In genomic region chr19:50465000-50465399, GRCh38 we compare ENCODE assay signal across 24 cellular contexts. TPM values are rescaled to one million over a fixed set of nuclear protein-coding genes. Genes with fewer than 3 reads are reported as not detected.
DNase-seq lines count a peak whose midpoint lies in the region; ATAC-seq and TF ChIP-seq lines count a peak whose summit lies in the region.
"Had no signal": no experiment of that assay in that cellular context is flagged by ENCODE, and none has a peak within 500 bp of the region (broad histone marks: within the 10 kb centered on the region; RNA-seq: fewer than 3 reads in every experiment).

No MANE protein-coding gene starts in this region.

- CTCF ChIA-PET in Caco-2 (lab: Charles Lee): interaction anchor here (1.0 to 2.9 kb wide), 2 partner anchors 96 to 108 kb away, joined by 4 to 18 read pairs; no protein-coding TSS in a partner anchor

- H3K27ac Mint-ChIP-seq in Caco-2 (ENCODE audit: unreplicated experiment) (peak overlapping the region; percentile 19), progenitor cell of endocrine pancreas (peak overlapping the region; percentile 52)
- H3K27ac Mint-ChIP-seq: CD8-positive, alpha-beta T cell had no signal

- BruUV-seq in Caco-2 (replicated peaks; lab: Mats Ljungman, UMichigan): no TSS peak

- no peak overlapping the region for H3K4me3 Mint-ChIP-seq in Caco-2 (ENCODE audit: unreplicated experiment)
- no peak overlapping the region for H3K4me3 Mint-ChIP-seq in progenitor cell of endocrine pancreas (ENCODE audit: low read depth)
- H3K4me3 Mint-ChIP-seq: CD8-positive, alpha-beta T cell; H9 had no signal

- no peaks in the 10 kb centered on the region for H3K36me3 ChIP-seq in Caco-2 (ENCODE audit: control insufficient read depth, insufficient read depth, low read length)
- H3K36me3 ChIP-seq in mucosa of descending colon (ENCODE audit: low read depth): no peaks in the 10 kb centered on the region
- H3K36me3 ChIP-seq: MG63, SJSA1 had no signal

- H3K4me1 ChIP-seq in Caco-2 (peaks cover 24% of the 10 kb centered on the region), mucosa of descending colon (ENCODE audit: low read depth) (no peaks in the 10 kb centered on the region)
- H3K4me1 ChIP-seq: SJSA1 had no signal

- H3K4me3 ChIP-seq in Caco-2 (ENCODE audit: low read depth, low read length): no peak overlapping the region
- H3K4me3 ChIP-seq in mucosa of descending colon: no peak overlapping the region
- H3K4me3 ChIP-seq: K562, MG63, SJSA1 had no signal

- ATAC-seq in left lobe of liver (peak; percentile 65), mucosa of descending colon (no peak)
- ATAC-seq: CD8-positive, alpha-beta T cell; K562; Right ventricle myocardium inferior had no signal

- H3K9me3 Mint-ChIP-seq in Caco-2 (ENCODE audit: unreplicated experiment) (no peaks in the 10 kb centered on the region), progenitor cell of endocrine pancreas (ENCODE audit: low read depth) (no peaks in the 10 kb centered on the region)
- H3K9me3 Mint-ChIP-seq: CD8-positive, alpha-beta T cell; H9 had no signal

- DNase-seq in Caco-2 (no peak), left lobe of liver (ENCODE audit: low spot score) (no peak), progenitor cell of endocrine pancreas (ENCODE audit: low spot score, unreplicated experiment) (no peak), mucosa of descending colon (no peak), medulla oblongata (ENCODE audit: extremely low spot score) (no peak)
- no peak for DNase-seq in activated CD4-positive, alpha-beta T cell treated with anti-CD3 and anti-CD28 coated beads, Interleukin-2, amount 50 U/mL, for 1 hour
- DNase-seq: ACHN; C1 segment of cervical spinal cord; Calu3; CD8-positive, alpha-beta T cell; DMS153; H9; MG63; NCI-H1092; NCI-H1436; NCI-H187 treated with DMSO at 0.1 percent for 48 hours; NCI-H2107; NCI-H446 treated with DMSO at 0.1 percent for 48 hours; NCI-H526 treated with DMSO at 0.1 percent for 48 hours had no signal

- H3K4me1 Mint-ChIP-seq in Caco-2 (ENCODE audit: low read depth, unreplicated experiment) (peaks cover 7% of the 10 kb centered on the region), progenitor cell of endocrine pancreas (ENCODE audit: low read depth) (peaks cover 4% of the 10 kb centered on the region)

- no peaks in the 10 kb centered on the region for H3K36me3 Mint-ChIP-seq in Caco-2 (ENCODE audit: insufficient read depth, unreplicated experiment)
- H3K36me3 Mint-ChIP-seq in progenitor cell of endocrine pancreas (ENCODE audit: insufficient read depth): no peaks in the 10 kb centered on the region
- H3K36me3 Mint-ChIP-seq: CD8-positive, alpha-beta T cell had no signal

- no peaks in the 10 kb centered on the region for H3K9me3 ChIP-seq in Caco-2
- H3K9me3 ChIP-seq in mucosa of descending colon: no peaks in the 10 kb centered on the region
- H3K9me3 ChIP-seq: MG63, SJSA1 had no signal

- POLR2A ChIA-PET in Caco-2 (lab: Charles Lee): no interaction called here

- TF ChIP-seq CTCF in Caco-2 (IDR thresholded peaks at IDR 0.05; ENCODE audit: insufficient read depth in 1 of 2, low read depth in 1 of 2, low read length in 1 of 2, severe bottlenecking in 1 of 2, unreplicated experiment in 1 of 2) (no peak), progenitor cell of endocrine pancreas (IDR thresholded peaks at IDR 0.05; ENCODE audit: unreplicated experiment) (no peak), mucosa of descending colon (IDR thresholded peaks at IDR 0.05) (no peak)

- no peaks in the 10 kb centered on the region for H3K27me3 ChIP-seq in Caco-2 (replicated peaks; ENCODE audit: control insufficient read depth, insufficient read depth, low read length)
- H3K27me3 ChIP-seq: MG63 had no signal

- intact Hi-C loops in Caco-2 (cut with micrococcal nuclease; ENCODE audit: unreplicated experiment) (no loop called here), mucosa of descending colon (cut with DNase I, micrococcal nuclease) (loop anchor here (5.0 to 10.0 kb wide), 2 partner anchors 98 to 100 kb away; partner anchors contain the start of gene NAPSA (in 2 of the 2))

- H3K27me3 Mint-ChIP-seq in Caco-2 (ENCODE audit: insufficient read depth, unreplicated experiment): no peaks in the 10 kb centered on the region
- H3K27me3 Mint-ChIP-seq in progenitor cell of endocrine pancreas: no peaks in the 10 kb centered on the region

RNA-seq across cellular contexts. Expression of gene EMC10, which starts 11.3 kb away (rescaled TPM):
- 42.9 and 46.3 TPM in 2 replicates for total RNA-seq in Caco-2 (2022)
- total RNA-seq in left lobe of liver: 55.2 TPM
- 177 and 181 TPM in 2 replicates for total RNA-seq in progenitor cell of endocrine pancreas
- total RNA-seq in mucosa of descending colon: 100 to 1,000 TPM in 2 of 3 donors, 10 to 100 TPM in 1; 79.6 to 121 (median 108) TPM

RNA-seq across cellular contexts. Expression of gene GARIN5A, which starts 11.6 kb away (rescaled TPM):
- 1.4 and 1.5 TPM in 2 replicates for total RNA-seq in Caco-2 (2022)
- total RNA-seq in left lobe of liver: 1.8 TPM
- total RNA-seq in progenitor cell of endocrine pancreas: 11.6 and 12.0 TPM in 2 replicates
- total RNA-seq in mucosa of descending colon: 1 to 10 TPM; 1.7 to 3.0 (median 2.6) TPM
- total RNA-seq: SJSA1 had no signal

RNA-seq across cellular contexts. Expression of gene MYBPC2, which starts 32.3 kb away (rescaled TPM):
- total RNA-seq in Caco-2 (2022): 0.91 and 1.6 TPM in 2 replicates
- not detected for total RNA-seq in left lobe of liver
- total RNA-seq in progenitor cell of endocrine pancreas: 1.6 and 2.1 TPM in 2 replicates
- total RNA-seq in mucosa of descending colon: under 1 TPM in 2 of 3 donors, not detected in 1; 0.10 to 0.14 TPM
- total RNA-seq: Calu3, G401, SJSA1 had no signal

RNA-seq across cellular contexts. Expression of gene JOSD2, which starts 46.0 kb away (rescaled TPM):
- 27.7 and 27.9 TPM in 2 replicates for total RNA-seq in Caco-2 (2022)
- 22.8 TPM for total RNA-seq in left lobe of liver
- total RNA-seq in progenitor cell of endocrine pancreas: 12.1 and 13.1 TPM in 2 replicates
- total RNA-seq in mucosa of descending colon: 10 to 100 TPM; 33.4 to 41.2 (median 37.2) TPM

RNA-seq across cellular contexts. Expression of gene SPIB, which starts 46.3 kb away (rescaled TPM):
- 0.50 and 0.51 TPM in 2 replicates for total RNA-seq in Caco-2 (2022)
- not detected for total RNA-seq in left lobe of liver
- 1.7 and 2.5 TPM in 2 replicates for total RNA-seq in progenitor cell of endocrine pancreas
- total RNA-seq in mucosa of descending colon: 10 to 100 TPM; 21.5 to 83.1 (median 61.6) TPM
- total RNA-seq: LHCN-M2, Right ventricle myocardium inferior, SJSA1 had no signal
